10 cellular contexts compared by ENCODE assay signal in genomic region chr3:175193815-175194518, GRCh38.
DNase-seq lines count a peak whose midpoint lies in the region; ATAC-seq, FAIRE-seq and TF ChIP-seq lines count a peak whose summit lies in the region.
"Had no signal": no experiment of that assay in that cellular context is flagged by ENCODE, and none has a peak within 500 bp of the region (broad histone marks: within the 10 kb centered on the region; RNA-seq: fewer than 3 reads in every experiment).

No MANE protein-coding gene starts in this region.

- H3K27ac ChIP-seq in astrocyte (ENCODE audit: low read depth, low read length): no peak overlapping the region
- H3K27ac ChIP-seq: tibial nerve had no signal

- FAIRE-seq in astrocyte (lab: Jason Lieb, UNC): peak; percentile 98

- H3K9me3 Mint-ChIP-seq in activated naive CD4-positive, alpha-beta T cell treated with anti-CD3 and anti-CD28 coated beads, Interleukin-2, amount 50 U/mL, for 72 hours: peaks cover 6 to 11% of the 10 kb centered on the region in 2 donors
- H3K9me3 Mint-ChIP-seq in astrocyte (ENCODE audit: unreplicated experiment): no peaks in the 10 kb centered on the region
- peaks cover 5% of the 10 kb centered on the region for H3K9me3 Mint-ChIP-seq in T-helper 2 cell treated with Interferon-gamma antibody and Interleukin-4, amounts not matched to agents 5 μg/mL and 100 μg/mL, for 36 hours

- H3K4me1 Mint-ChIP-seq in astrocyte (ENCODE audit: low read depth, unreplicated experiment): peaks cover 2% of the 10 kb centered on the region
- H3K4me1 Mint-ChIP-seq in T-helper 2 cell treated with Interferon-gamma antibody and Interleukin-4, amounts not matched to agents 5 μg/mL and 100 μg/mL, for 36 hours (ENCODE audit: low read depth): no peaks in the 10 kb centered on the region
- H3K4me1 Mint-ChIP-seq: memory B cell had no signal

- H3K27me3 ChIP-seq in astrocyte (ENCODE audit: insufficient read depth, low read length): no peaks in the 10 kb centered on the region
- H3K27me3 ChIP-seq in BE2C: no peaks in the 10 kb centered on the region
- H3K27me3 ChIP-seq: tibial nerve had no signal

- H3K27ac Mint-ChIP-seq in activated naive CD4-positive, alpha-beta T cell treated with anti-CD3 and anti-CD28 coated beads, Interleukin-2, amount 50 U/mL, for 72 hours: no peak overlapping the region
- no peak overlapping the region for H3K27ac Mint-ChIP-seq in astrocyte (ENCODE audit: unreplicated experiment)
- no peak overlapping the region for H3K27ac Mint-ChIP-seq in T-helper 2 cell treated with Interferon-gamma antibody and Interleukin-4, amounts not matched to agents 5 μg/mL and 100 μg/mL, for 36 hours
- H3K27ac Mint-ChIP-seq: memory B cell had no signal

- no peaks in the 10 kb centered on the region for H4K20me1 ChIP-seq in astrocyte (ENCODE audit: insufficient read depth, low read length)

- H3K4me3 Mint-ChIP-seq in astrocyte (ENCODE audit: unreplicated experiment): no peak overlapping the region
- no peak overlapping the region for H3K4me3 Mint-ChIP-seq in T-helper 2 cell treated with Interferon-gamma antibody and Interleukin-4, amounts not matched to agents 5 μg/mL and 100 μg/mL, for 36 hours
- H3K4me3 Mint-ChIP-seq: memory B cell had no signal

- no peak overlapping the region for H3K4me2 ChIP-seq in astrocyte (ENCODE audit: low read length)

- DNase-seq in activated naive CD4-positive, alpha-beta T cell treated with anti-CD3 and anti-CD28 coated beads, Interleukin-2, amount 50 U/mL, for 72 hours (ENCODE audit: low spot score in 2 of 2): no peak
- no peak for DNase-seq in activated naive CD4-positive, alpha-beta T cell treated with Interleukin-2 at 50 U/mL for 16 hours
- peak; percentile 63 for DNase-seq in astrocyte (ENCODE audit: low read depth)
- DNase-seq in NCI-H1092 (lab: John Stamatoyannopoulos, UW): no peak
- no peak for DNase-seq in NCI-H82 treated with DMSO at 0.1 percent for 48 hours (lab: John Stamatoyannopoulos, UW; ENCODE audit: unreplicated experiment)
- DNase-seq in T-helper 2 cell treated with Interferon-gamma antibody and Interleukin-4, amounts not matched to agents 5 μg/mL and 100 μg/mL, for 36 hours (ENCODE audit: low spot score): no peak
- no peak for DNase-seq in BE2C

- H3K36me3 Mint-ChIP-seq in activated naive CD4-positive, alpha-beta T cell treated with anti-CD3 and anti-CD28 coated beads, Interleukin-2, amount 50 U/mL, for 72 hours: no peaks in the 10 kb centered on the region
- H3K36me3 Mint-ChIP-seq in astrocyte (ENCODE audit: low read depth, unreplicated experiment): no peaks in the 10 kb centered on the region
- no peaks in the 10 kb centered on the region for H3K36me3 Mint-ChIP-seq in T-helper 2 cell treated with Interferon-gamma antibody and Interleukin-4, amounts not matched to agents 5 μg/mL and 100 μg/mL, for 36 hours (ENCODE audit: low read depth)
- H3K36me3 Mint-ChIP-seq: memory B cell had no signal

- peak; percentile 26 to 70 for ATAC-seq in activated naive CD4-positive, alpha-beta T cell treated with anti-CD3 and anti-CD28 coated beads, Interleukin-2, amount 50 U/mL, for 72 hours
- peak; percentile 69 for ATAC-seq in HG03066 (IDR thresholded peaks at IDR 0.05; ENCODE audit: low read depth, unreplicated experiment)

- H2AFZ ChIP-seq in astrocyte (ENCODE audit: low read depth, low read length): no peak overlapping the region

- H3K4me3 ChIP-seq in astrocyte (ENCODE audit: insufficient read depth, low read depth, low read length) (no peak overlapping the region), BE2C (ENCODE audit: low read depth, low read length) (no peak overlapping the region)
- H3K4me3 ChIP-seq: tibial nerve had no signal

- H3K27me3 Mint-ChIP-seq in astrocyte (ENCODE audit: low read depth, unreplicated experiment): no peaks in the 10 kb centered on the region
- no peaks in the 10 kb centered on the region for H3K27me3 Mint-ChIP-seq in T-helper 2 cell treated with Interferon-gamma antibody and Interleukin-4, amounts not matched to agents 5 μg/mL and 100 μg/mL, for 36 hours (ENCODE audit: low read depth)
- H3K27me3 Mint-ChIP-seq: memory B cell had no signal

- no peak overlapping the region for H3K9ac ChIP-seq in astrocyte (ENCODE audit: low read length)

- no peaks in the 10 kb centered on the region for H3K9me3 ChIP-seq in astrocyte (ENCODE audit: insufficient read depth, low read depth, low read length)
- H3K9me3 ChIP-seq in BE2C: no peaks in the 10 kb centered on the region

- H3K79me2 ChIP-seq in astrocyte (ENCODE audit: insufficient read depth, low read length): no peaks in the 10 kb centered on the region

- H3K36me3 ChIP-seq in astrocyte (ENCODE audit: insufficient read depth, low read length): no peaks in the 10 kb centered on the region
- H3K36me3 ChIP-seq in BE2C: no peaks in the 10 kb centered on the region
- H3K36me3 ChIP-seq: tibial nerve had no signal

- H3K4me1 ChIP-seq in astrocyte (ENCODE audit: insufficient read depth, low read length): no peaks in the 10 kb centered on the region
- peaks cover 4% of the 10 kb centered on the region for H3K4me1 ChIP-seq in BE2C
- H3K4me1 ChIP-seq: tibial nerve had no signal

- no peak for TF ChIP-seq CTCF in astrocyte (IDR thresholded peaks at IDR 0.05; ENCODE audit: insufficient read depth, low read depth, low read length)
- TF ChIP-seq CTCF in BE2C (IDR thresholded peaks at IDR 0.05; ENCODE audit: low read depth, low read length): no peak
